In the genomic region with DNA sequence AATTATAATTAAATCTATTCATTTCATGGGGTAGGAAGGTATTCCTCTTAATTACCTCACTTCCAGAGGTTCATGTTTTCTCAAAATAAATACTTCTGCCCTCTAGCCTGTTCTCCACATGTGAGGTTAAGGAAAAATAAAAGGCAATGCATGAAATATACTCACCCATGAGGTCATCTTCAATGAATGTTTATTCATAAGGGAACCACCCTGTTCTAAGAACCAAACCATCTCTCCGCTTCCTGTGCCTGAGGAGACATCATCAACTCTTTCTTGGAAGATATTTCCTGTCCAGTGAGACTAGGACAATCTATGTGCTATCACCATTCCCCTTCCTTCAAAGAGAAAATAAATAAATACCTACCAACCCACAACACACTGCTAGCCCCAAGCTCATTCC, we compare ENCODE assay signal across 1 cellular context.
TF ChIP-seq lines count a peak whose summit lies in the region.

No MANE protein-coding gene starts in this region.

TF ChIP-seq in SK-N-SH, 30 proteins besides CTCF, POLR2A, EP300 and RAD21 (continued from another document):
- TF ChIP-seq, protein P1, sequence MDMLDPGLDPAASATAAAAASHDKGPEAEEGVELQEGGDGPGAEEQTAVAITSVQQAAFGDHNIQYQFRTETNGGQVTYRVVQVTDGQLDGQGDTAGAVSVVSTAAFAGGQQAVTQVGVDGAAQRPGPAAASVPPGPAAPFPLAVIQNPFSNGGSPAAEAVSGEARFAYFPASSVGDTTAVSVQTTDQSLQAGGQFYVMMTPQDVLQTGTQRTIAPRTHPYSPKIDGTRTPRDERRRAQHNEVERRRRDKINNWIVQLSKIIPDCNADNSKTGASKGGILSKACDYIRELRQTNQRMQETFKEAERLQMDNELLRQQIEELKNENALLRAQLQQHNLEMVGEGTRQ (IDR thresholded peaks at IDR 0.05; ENCODE audit: borderline replicate concordance, low read depth, low read length): no peak
- TF ChIP-seq, protein P2, sequence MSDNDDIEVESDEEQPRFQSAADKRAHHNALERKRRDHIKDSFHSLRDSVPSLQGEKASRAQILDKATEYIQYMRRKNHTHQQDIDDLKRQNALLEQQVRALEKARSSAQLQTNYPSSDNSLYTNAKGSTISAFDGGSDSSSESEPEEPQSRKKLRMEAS (IDR thresholded peaks at IDR 0.05; ENCODE audit: low read depth): no peak
- TF ChIP-seq RCOR1 (IDR thresholded peaks at IDR 0.05; ENCODE audit: low read length) (no peak), FOXJ3 (CRISPR knock-in tag; IDR thresholded peaks at IDR 0.05) (no peak), TCF12 (IDR thresholded peaks at IDR 0.05) (no peak), RXRA (IDR thresholded peaks at IDR 0.05; ENCODE audit: borderline replicate concordance, low read depth) (no peak), MXI1 (IDR thresholded peaks at IDR 0.05; ENCODE audit: low read depth, low read length) (no peak)
- TF ChIP-seq, protein P3, sequence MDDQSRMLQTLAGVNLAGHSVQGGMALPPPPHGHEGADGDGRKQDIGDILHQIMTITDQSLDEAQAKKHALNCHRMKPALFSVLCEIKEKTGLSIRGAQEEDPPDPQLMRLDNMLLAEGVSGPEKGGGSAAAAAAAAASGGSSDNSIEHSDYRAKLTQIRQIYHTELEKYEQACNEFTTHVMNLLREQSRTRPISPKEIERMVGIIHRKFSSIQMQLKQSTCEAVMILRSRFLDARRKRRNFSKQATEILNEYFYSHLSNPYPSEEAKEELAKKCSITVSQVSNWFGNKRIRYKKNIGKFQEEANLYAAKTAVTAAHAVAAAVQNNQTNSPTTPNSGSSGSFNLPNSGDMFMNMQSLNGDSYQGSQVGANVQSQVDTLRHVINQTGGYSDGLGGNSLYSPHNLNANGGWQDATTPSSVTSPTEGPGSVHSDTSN (IDR thresholded peaks at IDR 0.05): no peak
TF ChIP-seq in SK-N-SH: peak in this region for 0.
